ENCODE assay signal across 7 cellular contexts in the genomic region with DNA sequence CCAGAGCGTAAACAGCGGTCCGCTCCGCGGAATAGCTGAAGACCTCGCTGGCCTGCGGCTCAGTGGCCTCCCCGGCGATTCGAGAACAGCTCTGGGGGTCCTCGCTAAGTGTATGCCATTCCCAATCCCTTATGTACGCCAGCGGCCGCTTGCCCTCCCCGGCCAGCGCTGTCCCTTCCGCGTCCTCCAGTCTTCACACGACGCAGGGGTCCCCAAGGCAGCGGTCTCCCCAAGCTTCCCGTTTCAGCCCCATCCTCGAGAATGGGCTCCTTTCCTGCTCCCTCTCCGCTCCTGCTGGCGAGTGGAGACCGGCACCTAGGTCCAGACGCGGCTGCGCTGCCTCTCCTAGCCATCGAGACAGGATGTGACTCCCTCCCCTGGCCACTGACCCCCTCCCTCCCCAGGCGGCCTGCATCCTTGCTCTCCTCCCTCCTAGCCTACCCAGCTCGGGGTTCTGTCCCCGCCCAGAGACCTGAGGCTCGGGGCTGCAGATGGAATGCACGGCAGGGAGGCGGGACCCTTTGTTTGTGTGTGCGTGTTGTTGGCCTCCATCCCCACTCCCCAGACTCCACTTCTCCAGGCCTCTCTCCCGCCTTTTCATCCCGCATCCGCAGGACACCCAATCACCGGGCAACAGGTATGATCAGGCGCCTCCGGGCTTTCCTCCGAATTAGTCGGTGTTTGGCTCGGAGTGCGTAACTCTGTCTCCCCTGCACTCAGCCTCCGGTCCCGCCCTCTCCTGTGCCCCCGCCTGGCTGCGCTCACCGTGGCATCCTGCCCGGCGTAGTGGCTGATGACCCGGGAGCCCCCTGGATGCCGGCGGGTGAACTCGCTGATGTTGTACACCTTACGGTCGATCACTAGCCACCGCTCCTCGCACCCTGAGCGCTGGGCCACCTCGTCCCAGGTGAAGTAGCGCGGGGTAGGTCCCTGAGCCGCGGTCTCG. TPM values are rescaled to one million over a fixed set of nuclear protein-coding genes. Genes with fewer than 3 reads are reported as not detected.
DNase-seq lines count a peak whose midpoint lies in the region; FAIRE-seq and TF ChIP-seq lines count a peak whose summit lies in the region.

No MANE protein-coding gene starts in this region.

- peaks cover 35% of the 10 kb centered on the region for H3K4me1 ChIP-seq in keratinocyte (ENCODE audit: control insufficient read depth, extremely low read depth, insufficient read depth, low read length)

- H2AFZ ChIP-seq in keratinocyte (ENCODE audit: control insufficient read depth, low read length), result peak overlapping the region; percentile 70

- dilution Hi-C loops in keratinocyte (cut with MboI; ENCODE audit: extremely low pct_ligation_motif_present, low sequenced_read_pairs), result no loop called here

- peak overlapping the region; percentile 94 for H3K27ac ChIP-seq in VCaP
- peak overlapping the region; percentile 72 for H3K27ac ChIP-seq in keratinocyte (ENCODE audit: control insufficient read depth, insufficient read depth, low read length)

- no peaks in the 10 kb centered on the region for H3K9me1 ChIP-seq in keratinocyte (ENCODE audit: control insufficient read depth, extremely low read depth, insufficient read depth, low read length)

- CTCF ChIA-PET in HEK293T (lab: Yijun Ruan, JAX), result interaction anchor here (3.3 kb wide), 1 partner anchor 19 kb away, joined by 15 read pairs; no protein-coding TSS in a partner anchor

- peak overlapping the region; percentile 86 for H3K9ac ChIP-seq in keratinocyte (ENCODE audit: control insufficient read depth, extremely low read depth, insufficient read depth, low read length)

- DNase-seq in HEK293T (ENCODE audit: extremely low spot score) (peak; percentile 39), NCI-H1417 (lab: John Stamatoyannopoulos, UW) (peak; percentile 44 to 95 (median 93)), cerebellar cortex (ENCODE audit: low spot score) (peak; percentile 80), keratinocyte (ENCODE audit: low read depth, low spot score) (no peak)
- DNase-seq in stimulated activated CD4-positive, alpha-beta T cell treated with anti-CD3 and anti-CD28 coated beads, Interleukin-12 subunit alpha, Interleukin-12 subunit beta, amount 100 ng/mL, for 48 hours (ENCODE audit: low read depth in 2 of 3, low spot score in 1 of 3), result peak in 2 of 3 donors; percentile 34 to 38

- no peaks in the 10 kb centered on the region for H3K79me2 ChIP-seq in keratinocyte (ENCODE audit: control insufficient read depth, insufficient read depth, low read length)

- no peaks in the 10 kb centered on the region for H4K20me1 ChIP-seq in keratinocyte (ENCODE audit: control insufficient read depth, extremely low read depth, insufficient read depth, low read length)

- POLR2A ChIA-PET in HEK293T (lab: Yijun Ruan, JAX), result interaction anchor here (0.9 to 4.3 kb wide), 8 partner anchors 8 to 266 kb away, joined by 3 to 27 read pairs (median 4); partner anchors contain the start of genes FEN1 and TMEM258

- peaks cover 0 to 9% of the 10 kb centered on the region in 2 experiments for H3K36me3 ChIP-seq in keratinocyte (ENCODE audit: control insufficient read depth in 2 of 2, extremely low read depth in 1 of 2, insufficient read depth in 2 of 2, low read length in 2 of 2)

- H3K27me3 ChIP-seq in keratinocyte (ENCODE audit: control insufficient read depth, extremely low read depth, insufficient read depth, low read length), result no peaks in the 10 kb centered on the region

- no peaks in the 10 kb centered on the region for H3K9me3 ChIP-seq in keratinocyte (ENCODE audit: control insufficient read depth, low read depth, low read length)

- FAIRE-seq in keratinocyte (lab: Jason Lieb, UNC), result no peak

- peak overlapping the region; percentile 95 for H3K4me2 ChIP-seq in keratinocyte (ENCODE audit: control insufficient read depth, extremely low read depth, insufficient read depth, low read depth, low read length)

- TF ChIP-seq CTCF in GM12873 (IDR thresholded peaks at IDR 0.05; ENCODE audit: insufficient read depth, low read depth, low read length, missing control alignments) (peak; percentile 19), VCaP (conservative IDR thresholded peaks at IDR 0.05) (no peak), keratinocyte (optimal IDR thresholded peaks at IDR 0.05 in 1 of 3, IDR thresholded peaks at IDR 0.05 in 1 of 3, conservative IDR thresholded peaks at IDR 0.05 in 1 of 3; ENCODE audit: extremely low read depth in 1 of 3, insufficient read depth in 2 of 3, low read length in 3 of 3) (peak in 1 of 3 experiments; percentile 13)

- H3K4me3 ChIP-seq in keratinocyte (ENCODE audit: control insufficient read depth in 2 of 3, extremely low read depth in 1 of 3, insufficient read depth in 2 of 3, low read depth in 1 of 3, low read length in 3 of 3), result peak overlapping the region; percentile 42 to 76 (median 70)

TF ChIP-seq in HEK293T, 16 proteins besides CTCF, POLR2A, EP300 and RAD21:
- peak; percentile 47; the same call in 1 of the 2 replicates for TF ChIP-seq L3MBTL2 (conservative IDR thresholded peaks at IDR 0.05)
- no peak for TF ChIP-seq FOXK2 (IDR thresholded peaks at IDR 0.05)
- no peak for TF ChIP-seq FOXA1 (IDR thresholded peaks at IDR 0.05)
- no peak for TF ChIP-seq ELF4 (IDR thresholded peaks at IDR 0.05)

RNA-seq across cellular contexts. Expression of gene FADS1, which starts 0.7 kb away (rescaled TPM):
- 19.0 to 34.0 TPM (median 32.0 TPM) in 3 replicates for polyA plus RNA-seq in keratinocyte
- 1.1 TPM for polyA plus RNA-seq in keratinocyte (2011; ENCODE audit: low read depth)
- 12.4 and 14.9 TPM in 2 replicates for polyA plus RNA-seq in keratinocyte (2011; cell fraction: cytosol; rRNA removed)
- polyA plus RNA-seq in keratinocyte (2011; cell fraction: nucleus; rRNA removed), result 13.5 and 15.2 TPM in 2 replicates
- polyA plus RNA-seq in keratinocyte (2012; ENCODE audit: low replicate concordance), result 1.1 and 21.8 TPM in 2 replicates
- 25.3 to 40.2 TPM (median 32.8 TPM) in 3 replicates for polyA minus RNA-seq in keratinocyte
- 24.4 TPM for polyA minus RNA-seq in keratinocyte (2011; cell fraction: cytosol; rRNA and poly(A)+ RNA removed)
- 14.0 and 19.5 TPM in 2 replicates for polyA minus RNA-seq in keratinocyte (2011; cell fraction: nucleus; rRNA and poly(A)+ RNA removed)

RNA-seq across cellular contexts. Expression of gene FADS2, which starts 12.0 kb away (rescaled TPM):
- 175 to 319 TPM (median 196 TPM) in 3 replicates for polyA plus RNA-seq in keratinocyte
- polyA plus RNA-seq in keratinocyte (2011; ENCODE audit: low read depth), result 1.8 TPM
- polyA plus RNA-seq in keratinocyte (2011; cell fraction: cytosol; rRNA removed), result 110 and 129 TPM in 2 replicates
- 233 and 240 TPM in 2 replicates for polyA plus RNA-seq in keratinocyte (2011; cell fraction: nucleus; rRNA removed)
- polyA plus RNA-seq in keratinocyte (2012; ENCODE audit: low replicate concordance), result 5.2 and 239 TPM in 2 replicates
- 429 to 676 TPM (median 455 TPM) in 3 replicates for polyA minus RNA-seq in keratinocyte
- 153 TPM for polyA minus RNA-seq in keratinocyte (2011; cell fraction: cytosol; rRNA and poly(A)+ RNA removed)
- polyA minus RNA-seq in keratinocyte (2011; cell fraction: nucleus; rRNA and poly(A)+ RNA removed), result 130 and 142 TPM in 2 replicates

RNA-seq across cellular contexts. Expression of gene FEN1, which starts 23.4 kb away (rescaled TPM):
- polyA plus RNA-seq in keratinocyte, result 10.0 to 26.7 TPM (median 25.8 TPM) in 3 replicates
- 7.0 TPM for polyA plus RNA-seq in keratinocyte (2011; ENCODE audit: low read depth)
- polyA plus RNA-seq in keratinocyte (2011; cell fraction: cytosol; rRNA removed), result 8.0 and 9.4 TPM in 2 replicates
- 10.1 and 10.5 TPM in 2 replicates for polyA plus RNA-seq in keratinocyte (2011; cell fraction: nucleus; rRNA removed)
- polyA plus RNA-seq in keratinocyte (2012; ENCODE audit: low replicate concordance), result 5.0 and 29.4 TPM in 2 replicates
- polyA minus RNA-seq in keratinocyte, result 10.8 to 24.8 TPM (median 19.8 TPM) in 3 replicates
- 8.6 TPM for polyA minus RNA-seq in keratinocyte (2011; cell fraction: cytosol; rRNA and poly(A)+ RNA removed)
- 8.4 and 9.7 TPM in 2 replicates for polyA minus RNA-seq in keratinocyte (2011; cell fraction: nucleus; rRNA and poly(A)+ RNA removed)

RNA-seq across cellular contexts. Expression of gene TMEM258, which starts 23.7 kb away (rescaled TPM):
- 188 to 324 TPM (median 249 TPM) in 3 replicates for polyA plus RNA-seq in keratinocyte
- 8.9 TPM for polyA plus RNA-seq in keratinocyte (2011; ENCODE audit: low read depth)
- 175 and 222 TPM in 2 replicates for polyA plus RNA-seq in keratinocyte (2011; cell fraction: cytosol; rRNA removed)
- 55.4 and 64.3 TPM in 2 replicates for polyA plus RNA-seq in keratinocyte (2011; cell fraction: nucleus; rRNA removed)
- polyA plus RNA-seq in keratinocyte (2012; ENCODE audit: low replicate concordance), result 256 and 286 TPM in 2 replicates
- polyA minus RNA-seq in keratinocyte, result 95.2 to 174 TPM (median 118 TPM) in 3 replicates
- 161 TPM for polyA minus RNA-seq in keratinocyte (2011; cell fraction: cytosol; rRNA and poly(A)+ RNA removed)
- polyA minus RNA-seq in keratinocyte (2011; cell fraction: nucleus; rRNA and poly(A)+ RNA removed), result 21.3 and 21.8 TPM in 2 replicates
